Comparison of ENCODE assay signal across 12 cellular contexts in the genomic region with DNA sequence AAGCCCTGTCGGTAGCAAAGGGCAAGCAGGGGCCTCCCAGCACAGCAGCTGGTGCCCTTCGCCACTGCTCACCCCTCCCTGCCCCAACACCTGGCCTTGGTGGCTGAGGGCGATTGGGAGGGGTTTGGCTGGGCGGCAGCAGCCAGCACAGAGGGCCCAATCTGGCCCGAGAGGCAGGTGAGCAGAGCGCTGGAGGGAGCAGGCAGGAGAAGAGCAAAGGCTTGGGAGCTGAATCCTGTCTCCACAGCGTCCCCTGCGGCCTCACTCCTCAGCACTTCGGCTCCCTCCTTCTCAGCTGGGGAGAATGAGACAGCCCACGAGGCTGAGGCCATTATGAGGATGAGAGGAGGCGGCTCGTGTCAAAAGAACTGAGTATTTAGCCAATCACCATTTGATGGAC.
A peak's percentile ranks its signal among the peaks of the same experiment; 100 is the strongest.
DNase-seq lines count a peak whose midpoint lies in the region; ATAC-seq and TF ChIP-seq lines count a peak whose summit lies in the region.
"Had no signal": no experiment of that assay in that cellular context is flagged by ENCODE, and none has a peak within 500 bp of the region (broad histone marks: within the 10 kb centered on the region; RNA-seq: fewer than 3 reads in every experiment).

No MANE protein-coding gene starts in this region.

- no peak for ATAC-seq in activated CD8-positive, alpha-beta memory T cell treated with anti-CD3 and anti-CD28 coated beads, Interleukin-2, amount 10 ng/mL, durations not matched to agents 7 days and 5 days
- ATAC-seq in HG02885 (IDR thresholded peaks at IDR 0.05; ENCODE audit: poor library complexity, unreplicated experiment) = no peak

- H3K4me3 Mint-ChIP-seq in nephron progenitor cell = peak overlapping the region; percentile 51
- no peak overlapping the region for H3K4me3 Mint-ChIP-seq in activated CD8-positive, alpha-beta memory T cell treated with anti-CD3 and anti-CD28 coated beads, Interleukin-2, amount 10 ng/mL, durations not matched to agents 7 days and 5 days
- H3K4me3 Mint-ChIP-seq: activated CD4-positive, alpha-beta T cell treated with anti-CD3 and anti-CD28 coated beads, Interleukin-2, amount 10 ng/mL, durations not matched to agents 7 days and 5 days had no signal

- intact Hi-C loops in posterior vena cava (cut with DNase I) = no loop called here

- in situ Hi-C loops in astrocyte of the cerebellum (cut with HindIII; ENCODE audit: low sequenced_read_pairs) = no loop called here

- no peaks in the 10 kb centered on the region for H3K36me3 Mint-ChIP-seq in nephron progenitor cell (ENCODE audit: low read depth)
- H3K36me3 Mint-ChIP-seq in activated CD8-positive, alpha-beta memory T cell treated with anti-CD3 and anti-CD28 coated beads, Interleukin-2, amount 10 ng/mL, durations not matched to agents 7 days and 5 days = no peaks in the 10 kb centered on the region

- peaks cover 95% of the 10 kb centered on the region for H3K4me1 Mint-ChIP-seq in nephron progenitor cell
- H3K4me1 Mint-ChIP-seq in activated CD8-positive, alpha-beta memory T cell treated with anti-CD3 and anti-CD28 coated beads, Interleukin-2, amount 10 ng/mL, durations not matched to agents 7 days and 5 days = peaks cover 39% of the 10 kb centered on the region

- DNase-seq in DMS53 treated with DMSO at 0.1 percent for 48 hours (lab: John Stamatoyannopoulos, UW; ENCODE audit: unreplicated experiment) = peak; percentile 89
- peak; percentile 49 for DNase-seq in NCI-H2029 (lab: John Stamatoyannopoulos, UW)
- no peak for DNase-seq in astrocyte of the cerebellum (ENCODE audit: low read depth)
- DNase-seq in nephron progenitor cell = peak; percentile 74
- DNase-seq in activated CD8-positive, alpha-beta memory T cell treated with anti-CD3 and anti-CD28 coated beads, Interleukin-2, amount 10 ng/mL, durations not matched to agents 7 days and 5 days = no peak
- no peak for DNase-seq in GM19238 (ENCODE audit: insufficient read length, low spot score)
- DNase-seq in posterior vena cava (ENCODE audit: low spot score) = no peak
- DNase-seq: activated CD4-positive, alpha-beta T cell treated with anti-CD3 and anti-CD28 coated beads, Interleukin-2, amount 10 ng/mL, durations not matched to agents 7 days and 5 days; EL; NK-92 treated with Interleukin-12 subunit alpha and Interleukin-12 subunit beta, amount 100 ng/mL, for 24 hours had no signal

- no peak overlapping the region for H3K4me3 ChIP-seq in astrocyte of the cerebellum (ENCODE audit: low read depth, low read length)
- H3K4me3 ChIP-seq: skin epidermis had no signal

- H3K27me3 Mint-ChIP-seq in nephron progenitor cell (ENCODE audit: low read depth, poor library complexity) = peaks cover 4% of the 10 kb centered on the region
- H3K27me3 Mint-ChIP-seq in activated CD8-positive, alpha-beta memory T cell treated with anti-CD3 and anti-CD28 coated beads, Interleukin-2, amount 10 ng/mL, durations not matched to agents 7 days and 5 days = no peaks in the 10 kb centered on the region

- H3K9me3 Mint-ChIP-seq in nephron progenitor cell = no peaks in the 10 kb centered on the region
- H3K9me3 Mint-ChIP-seq in activated CD8-positive, alpha-beta memory T cell treated with anti-CD3 and anti-CD28 coated beads, Interleukin-2, amount 10 ng/mL, durations not matched to agents 7 days and 5 days (ENCODE audit: low read depth) = no peaks in the 10 kb centered on the region
- H3K9me3 Mint-ChIP-seq: activated CD4-positive, alpha-beta T cell treated with anti-CD3 and anti-CD28 coated beads, Interleukin-2, amount 10 ng/mL, durations not matched to agents 7 days and 5 days had no signal

- CTCF ChIA-PET in activated CD8-positive, alpha-beta memory T cell treated with anti-CD3 and anti-CD28 coated beads, Interleukin-2, amount 10 ng/mL, durations not matched to agents 7 days and 5 days (lab: Charles Lee) = interaction anchor here (1.1 to 5.1 kb wide), 3 partner anchors 15 to 350 kb away, joined by 3 to 63 read pairs (median 29); no protein-coding TSS in a partner anchor

- peak overlapping the region; percentile 62 for H3K27ac Mint-ChIP-seq in nephron progenitor cell
- no peak overlapping the region for H3K27ac Mint-ChIP-seq in activated CD8-positive, alpha-beta memory T cell treated with anti-CD3 and anti-CD28 coated beads, Interleukin-2, amount 10 ng/mL, durations not matched to agents 7 days and 5 days

- TF ChIP-seq CTCF in astrocyte of the cerebellum (IDR thresholded peaks at IDR 0.05; ENCODE audit: low read depth, low read length, missing control alignments) (peak; percentile 23), nephron progenitor cell (IDR thresholded peaks at IDR 0.05) (peak; percentile 59)

Comparison
In these comparisons a context has a peak if more than half of its experiments do, and no peak if none do; other contexts are left out.
1. DNase-seq: peak in DMS53 treated with DMSO at 0.1 percent for 48 hours (single experiment), NCI-H2029 (single experiment) and nephron progenitor cell (single experiment); none in astrocyte of the cerebellum (single experiment), activated CD8-positive, alpha-beta memory T cell treated with anti-CD3 and anti-CD28 coated beads, Interleukin-2, amount 10 ng/mL, durations not matched to agents 7 days and 5 days (single experiment), GM19238 (single experiment) and posterior vena cava (single experiment).